Comparison of ENCODE assay signal across 8 cellular contexts in genomic region chr17:18960803-18961511, GRCh38. TPM values are rescaled to one million over a fixed set of nuclear protein-coding genes. Genes with fewer than 3 reads are reported as not detected.
A peak's percentile ranks its signal among the peaks of the same experiment; 100 is the strongest.
DNase-seq lines count a peak whose midpoint lies in the region; ATAC-seq and TF ChIP-seq lines count a peak whose summit lies in the region.

No MANE protein-coding gene starts in this region.

- CTCF ChIA-PET in SK-N-SH (lab: Yijun Ruan, JAX), result interaction anchor here (0.7 to 3.7 kb wide), 29 partner anchors 9 to 403 kb away, joined by 3 to 34 read pairs (median 7); partner anchors contain the start of genes FAM83G, PRPSAP2 and SLC5A10

- ATAC-seq in GM19351 (IDR thresholded peaks at IDR 0.05; ENCODE audit: unreplicated experiment) (peak; percentile 65), aorta (ENCODE audit: low FRiP score) (peak; percentile 85)

- 66% methylated on average over 8 of the region's 17 CpGs for WGBS in SK-N-SH (ENCODE audit: low lambda C conversion rate)
- WGBS in aorta, 2 donors, result 39 to 43% methylated on average over 17 of the region's 17 CpGs

- no peak overlapping the region for H3K27ac ChIP-seq in C4-2B
- H3K27ac ChIP-seq in SK-N-SH (ENCODE audit: low read depth in 2 of 2, low read length in 1 of 2), result no peak overlapping the region
- H3K27ac ChIP-seq in aorta (ENCODE audit: low read depth in 1 of 2, low read length in 2 of 2), result no peak overlapping the region

- H3K9me3 Mint-ChIP-seq in glutamatergic neuron (ENCODE audit: unreplicated experiment), result peaks cover 3% of the 10 kb centered on the region

- no peak overlapping the region for H3K4me3 Mint-ChIP-seq in glutamatergic neuron (ENCODE audit: unreplicated experiment)

- TF ChIP-seq RAD21 in Ishikawa (IDR thresholded peaks at IDR 0.05; ENCODE audit: low read depth) (peak; percentile 99), SK-N-SH (IDR thresholded peaks at IDR 0.05; ENCODE audit: low read length) (peak; percentile 93)

- peaks cover 10% of the 10 kb centered on the region for H3F3A ChIP-seq in SK-N-SH (replicated peaks; ENCODE audit: insufficient read depth)

- TF ChIP-seq EP300 in Ishikawa (IDR thresholded peaks at IDR 0.05; ENCODE audit: borderline replicate concordance), result no peak
- no peak for TF ChIP-seq EP300 in SK-N-SH (IDR thresholded peaks at IDR 0.05; ENCODE audit: borderline replicate concordance in 1 of 2, low read depth in 1 of 2, low read length in 1 of 2)

- peaks cover 9% of the 10 kb centered on the region for H3K4me1 Mint-ChIP-seq in glutamatergic neuron (ENCODE audit: low read depth, unreplicated experiment)

- intact Hi-C loops in posterior cingulate gyrus (cut with DNase I), result no loop called here
- intact Hi-C loops in aorta (cut with DNase I), result no loop called here

- no peaks in the 10 kb centered on the region for H3K79me2 ChIP-seq in SK-N-SH (ENCODE audit: insufficient read depth)

- H3K36me3 Mint-ChIP-seq in glutamatergic neuron (ENCODE audit: unreplicated experiment), result no peaks in the 10 kb centered on the region

- no peak overlapping the region for H3K4me2 ChIP-seq in SK-N-SH

- no peaks in the 10 kb centered on the region for H3K9me2 ChIP-seq in SK-N-SH

- H3K9me3 ChIP-seq in SK-N-SH, result no peaks in the 10 kb centered on the region
- no peaks in the 10 kb centered on the region for H3K9me3 ChIP-seq in aorta (ENCODE audit: control insufficient read depth, low read length)

- H3K4me1 ChIP-seq in SK-N-SH (ENCODE audit: control insufficient read depth in 1 of 2, insufficient read depth in 2 of 2, low read depth in 1 of 2, low read length in 1 of 2) (peaks cover 6 to 11% of the 10 kb centered on the region in 2 experiments; a peak in 2 of 4 replicates), aorta (ENCODE audit: control insufficient read depth in 1 of 2, insufficient read depth in 2 of 2, low read length in 2 of 2) (no peaks in the 10 kb centered on the region)

- no peaks in the 10 kb centered on the region for H3K27me3 ChIP-seq in SK-N-SH (ENCODE audit: insufficient read depth)
- H3K27me3 ChIP-seq in aorta (ENCODE audit: control insufficient read depth in 1 of 2, insufficient read depth in 2 of 2, low read length in 1 of 2), result no peaks in the 10 kb centered on the region

- TF ChIP-seq CTCF in C4-2B (conservative IDR thresholded peaks at IDR 0.05), result peak; percentile 98
- peak; percentile 94 for TF ChIP-seq CTCF in SK-N-SH (IDR thresholded peaks at IDR 0.05)
- TF ChIP-seq CTCF in glutamatergic neuron (IDR thresholded peaks at IDR 0.05; ENCODE audit: partially characterized antibody, unreplicated experiment), result peak; percentile 98

- peak overlapping the region; percentile 58; the same call in 1 of the 2 replicates for H2AFZ ChIP-seq in SK-N-SH (ENCODE audit: low read depth)

- H3K9ac ChIP-seq in SK-N-SH, result no peak overlapping the region

- peaks cover 7% of the 10 kb centered on the region for H3K27me3 Mint-ChIP-seq in glutamatergic neuron (ENCODE audit: unreplicated experiment)

- H3K4me3 ChIP-seq in SK-N-SH (ENCODE audit: low read depth in 2 of 2, low read length in 1 of 2), result peak overlapping the region in 1 of 2 experiments; percentile 11; a peak in 1 of 4 replicates
- no peak overlapping the region for H3K4me3 ChIP-seq in aorta (ENCODE audit: low read length in 2 of 2)

- H3K27ac Mint-ChIP-seq in glutamatergic neuron (ENCODE audit: unreplicated experiment), result peak overlapping the region; percentile 22

- H3K36me3 ChIP-seq in SK-N-SH (replicated peaks in 1 of 2; ENCODE audit: control insufficient read depth in 1 of 2, insufficient read depth in 2 of 2, low read length in 1 of 2) (no peaks in the 10 kb centered on the region), aorta (ENCODE audit: control insufficient read depth in 1 of 2, insufficient read depth in 2 of 2, low read length in 1 of 2) (no peaks in the 10 kb centered on the region)

- H4K20me1 ChIP-seq in SK-N-SH (ENCODE audit: insufficient read depth), result no peaks in the 10 kb centered on the region

- POLR2A ChIA-PET in SK-N-SH (lab: Yijun Ruan, JAX), result interaction anchor here (0.6 to 1.2 kb wide), 2 partner anchors 62 to 450 kb away, joined by 3 read pairs; partner anchors contain the start of gene RNF112

- DNase-seq in SK-N-SH, result peak; percentile 93
- DNase-seq in activated gamma-delta T cell treated with anti-CD3 and anti-CD28 coated beads, Interleukin-2, amount 50 U/mL, for 16 hours (ENCODE audit: low read depth), result peak; percentile 68
- DNase-seq in glutamatergic neuron, result peak; percentile 94
- DNase-seq in posterior cingulate gyrus, result peak in 8 of 10 donors; percentile 42 to 92 (median 72)
- peak; percentile 86 to 95 for DNase-seq in aorta

TF ChIP-seq in Ishikawa, 13 proteins besides CTCF, POLR2A, EP300 and RAD21 (continues in another document):
- no peak for TF ChIP-seq TEAD4 (IDR thresholded peaks at IDR 0.05)
- TF ChIP-seq MAX (IDR thresholded peaks at IDR 0.05), result peak; percentile 50; the same call in 1 of the 2 replicates
- no peak for TF ChIP-seq NFIC (IDR thresholded peaks at IDR 0.05)
- TF ChIP-seq TCF12 (IDR thresholded peaks at IDR 0.05; ENCODE audit: low read depth), result no peak
- TF ChIP-seq EGR1 (IDR thresholded peaks at IDR 0.05), result no peak
- peak; percentile 55; the same call in 1 of the 2 replicates for TF ChIP-seq USF1 (IDR thresholded peaks at IDR 0.05)
- no peak for TF ChIP-seq YY1 (IDR thresholded peaks at IDR 0.05; ENCODE audit: low read depth)

TF ChIP-seq in SK-N-SH, 30 proteins besides CTCF, POLR2A, EP300 and RAD21 (continues in another document):
- TF ChIP-seq YY1 (IDR thresholded peaks at IDR 0.05; ENCODE audit: low read depth) (no peak), RCOR1 (IDR thresholded peaks at IDR 0.05; ENCODE audit: low read length) (no peak), USF1 (IDR thresholded peaks at IDR 0.05; ENCODE audit: borderline replicate concordance, low read depth) (peak; percentile 33; the same call in 1 of the 2 replicates), FOXM1 (IDR thresholded peaks at IDR 0.05; ENCODE audit: low read depth) (no peak), ZBTB33 (IDR thresholded peaks at IDR 0.05; ENCODE audit: borderline replicate concordance, low read depth) (no peak), EZH2phosphoT487 (IDR thresholded peaks at IDR 0.05; ENCODE audit: borderline replicate concordance, low read depth) (no peak), NRF1 (IDR thresholded peaks at IDR 0.05; ENCODE audit: low read depth, low read length) (no peak), CHD2 (IDR thresholded peaks at IDR 0.05; ENCODE audit: low read length, partially characterized antibody) (no peak), RXRA (IDR thresholded peaks at IDR 0.05; ENCODE audit: borderline replicate concordance, low read depth) (no peak), RFX5 (IDR thresholded peaks at IDR 0.05; ENCODE audit: low read length) (no peak), SIN3A (IDR thresholded peaks at IDR 0.05; ENCODE audit: borderline replicate concordance, low read depth, low read length) (no peak), NFIC (IDR thresholded peaks at IDR 0.05; ENCODE audit: borderline replicate concordance) (no peak), MXI1 (IDR thresholded peaks at IDR 0.05; ENCODE audit: low read depth, low read length) (no peak), FOSL2 (IDR thresholded peaks at IDR 0.05; ENCODE audit: borderline replicate concordance, low read depth) (no peak), ELF1 (IDR thresholded peaks at IDR 0.05) (no peak), TCF12 (IDR thresholded peaks at IDR 0.05) (peak; percentile 37; the same call in 1 of the 2 replicates), TAF1 (IDR thresholded peaks at IDR 0.05; ENCODE audit: borderline replicate concordance, low read depth, low read length) (no peak), MAX (IDR thresholded peaks at IDR 0.05; ENCODE audit: low read depth) (0 out of 2 replicates have a peak, but pooled peaks have one; percentile 44), GABPA (IDR thresholded peaks at IDR 0.05; ENCODE audit: low read depth) (no peak)

RNA-seq across cellular contexts. Expression of gene SLC5A10, which starts 9.0 kb away (rescaled TPM):
- polyA plus RNA-seq in SK-N-SH (2012; rRNA removed) (not detected in 2 replicates), aorta (under 1 TPM in 1 of 2 donors, not detected in 1; 0.23 TPM)
- not detected in 2 replicates for polyA plus RNA-seq in SK-N-SH (2012; cell fraction: cytosol; rRNA removed)
- 0.01 TPM in 2 replicates for polyA plus RNA-seq in SK-N-SH (2012; cell fraction: nucleus; rRNA removed)
- total RNA-seq in glutamatergic neuron (ENCODE audit: unreplicated experiment) (not detected), aorta (not detected)

RNA-seq across cellular contexts. Expression of gene FAM83G, which starts 43.6 kb away (rescaled TPM):
- polyA plus RNA-seq in SK-N-SH (2012; rRNA removed) (6.4 and 6.5 TPM in 2 replicates), aorta (1 to 10 TPM; 2.5 to 3.4 TPM)
- 2.2 and 3.8 TPM in 2 replicates for polyA plus RNA-seq in SK-N-SH (2012; cell fraction: cytosol; rRNA removed)
- polyA plus RNA-seq in SK-N-SH (2012; cell fraction: nucleus; rRNA removed), result 13.1 and 14.0 TPM in 2 replicates
- total RNA-seq in glutamatergic neuron (ENCODE audit: unreplicated experiment) (2.0 TPM), aorta (10 to 100 TPM in 1 of 2 donors, 1 to 10 TPM in 1; 7.1 to 12.9 TPM)
